31 cellular contexts compared by ENCODE assay signal in the genomic region with DNA sequence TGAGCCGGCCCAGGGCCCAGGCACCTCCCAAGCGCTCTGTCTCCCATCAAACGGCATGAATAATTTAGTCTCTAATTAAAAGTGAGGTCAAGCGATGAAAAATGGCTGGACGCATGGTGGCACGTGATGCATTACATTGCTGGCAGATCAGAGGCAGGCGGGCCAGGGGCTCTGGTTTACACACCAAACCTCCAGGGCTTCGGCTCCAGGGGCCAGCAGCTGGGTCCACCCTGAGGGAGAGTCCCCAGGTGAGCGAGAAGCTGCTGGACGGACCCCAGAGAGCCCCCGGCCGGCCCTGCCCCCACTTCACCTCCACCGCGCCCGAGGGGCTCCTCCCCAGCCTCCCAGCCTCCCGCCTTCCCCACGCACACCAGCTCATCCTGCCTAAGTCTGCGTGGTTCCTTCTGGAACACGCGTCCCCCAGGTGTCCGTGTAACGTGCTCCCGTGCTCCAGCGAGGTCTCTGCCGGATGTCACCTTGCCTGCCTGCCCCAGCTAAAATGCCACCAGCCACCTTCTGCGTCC. TPM values are rescaled to one million over a fixed set of nuclear protein-coding genes. Genes with fewer than 3 reads are reported as not detected.
A peak's percentile ranks its signal among the peaks of the same experiment; 100 is the strongest.
DNase-seq lines count a peak whose midpoint lies in the region; ATAC-seq, FAIRE-seq and TF ChIP-seq lines count a peak whose summit lies in the region.
"Had no signal": no experiment of that assay in that cellular context is flagged by ENCODE, and none has a peak within 500 bp of the region (broad histone marks: within the 10 kb centered on the region; RNA-seq: fewer than 3 reads in every experiment).

No MANE protein-coding gene starts in this region.

- H3K4me3 ChIP-seq in psoas muscle (no peak overlapping the region), ovary (no peak overlapping the region), MM.1S (ENCODE audit: low read length) (no peak overlapping the region)
- H3K4me3 ChIP-seq: BLaER1 treated with 17β-estradiol and CSF1 and Interleukin-3, amounts not matched to agents 10 nM and 100 nM; SJCRH30 had no signal

- peaks cover 0 to 94% (median 10%) of the 10 kb centered on the region in 3 donors for H3K27me3 ChIP-seq in psoas muscle (ENCODE audit: insufficient read depth in 3 of 3, low read length in 2 of 3)
- H3K27me3 ChIP-seq in ovary, result no peaks in the 10 kb centered on the region
- peaks cover 91% of the 10 kb centered on the region for H3K27me3 ChIP-seq in MM.1S (replicated peaks; ENCODE audit: insufficient read depth, low read length)
- H3K27me3 ChIP-seq: SJCRH30 had no signal

- CTCF ChIA-PET in WTC11 (lab: Charles Lee), result interaction anchor here (2.4 kb wide), 1 partner anchor 29 kb away, joined by 8 read pairs; no protein-coding TSS in a partner anchor

- no peaks in the 10 kb centered on the region for H3K4me1 Mint-ChIP-seq in WTC11

- H3K36me3 Mint-ChIP-seq in WTC11, result no peaks in the 10 kb centered on the region
- H3K36me3 Mint-ChIP-seq: CD4-positive, alpha-beta memory T cell had no signal

- H3K9me2 ChIP-seq in MM.1S (replicated peaks; ENCODE audit: insufficient read depth, low read length), result no peaks in the 10 kb centered on the region

- H3K27ac ChIP-seq in psoas muscle, result no peak overlapping the region
- H3K27ac ChIP-seq in ovary, result no peak overlapping the region
- H3K27ac ChIP-seq in MM.1S (ENCODE audit: low read length), result no peak overlapping the region
- H3K27ac ChIP-seq: BLaER1 treated with 17β-estradiol and CSF1 and Interleukin-3, amounts not matched to agents 10 nM and 100 nM; SJCRH30 had no signal

- peak; percentile 58 for FAIRE-seq in HTR-8/SVneo (lab: Jason Lieb, UNC)
- FAIRE-seq: A204.1, GM12892, GM19239 had no signal

- no peak overlapping the region for H3K4me3 Mint-ChIP-seq in WTC11
- H3K4me3 Mint-ChIP-seq: CD4-positive, alpha-beta memory T cell had no signal

- H3K79me2 ChIP-seq in MM.1S (ENCODE audit: low read length), result no peaks in the 10 kb centered on the region

- ATAC-seq in WTC11, result no peak
- ATAC-seq in psoas muscle, result no peak
- ATAC-seq: PC-3, SK-N-SH treated with all-trans-retinoic acid at 6 μM for 48 hours had no signal

- DNase-seq in HTR-8/SVneo (ENCODE audit: insufficient read length, low spot score), result no peak
- DNase-seq in WTC11 (ENCODE audit: low spot score), result peak; percentile 9
- DNase-seq in left kidney (ENCODE audit: low read depth, low spot score), result peak; percentile 68
- peak; percentile 6 to 36 for DNase-seq in psoas muscle
- no peak for DNase-seq in ovary
- no peak for DNase-seq in MM.1S
- DNase-seq in activated CD4-positive, alpha-beta T cell treated with anti-CD3 and anti-CD28 coated beads for 4 hours, result no peak
- DNase-seq in GM19240 (ENCODE audit: insufficient read length, low spot score), result no peak
- DNase-seq: AML-193; CD4-positive, alpha-beta memory T cell; COR-L47; DMS79; Kasumi-1; MV-4-11; NCI-H1105; NCI-H1436 treated with DMSO at 0.1 percent for 48 hours; NCI-H187 treated with DMSO at 0.1 percent for 48 hours; NCI-H2171 treated with DMSO at 0.1 percent for 48 hours; NCI-H345; NCI-H510A treated with DMSO at 0.1 percent for 48 hours; NCI-H748 treated with DMSO at 0.1 percent for 48 hours; NK-92 treated with Interleukin-12 subunit alpha and Interleukin-12 subunit beta, amount 100 ng/mL, for 24 hours; PC-3; SJCRH30 had no signal

- peaks cover 7% of the 10 kb centered on the region for H3K27me3 Mint-ChIP-seq in WTC11 (ENCODE audit: low read depth)

- H3K9me3 ChIP-seq in psoas muscle (no peaks in the 10 kb centered on the region), ovary (no peaks in the 10 kb centered on the region), MM.1S (replicated peaks; ENCODE audit: insufficient read depth, low read length) (no peaks in the 10 kb centered on the region)
- H3K9me3 ChIP-seq: BLaER1 treated with 17β-estradiol and CSF1 and Interleukin-3, amounts not matched to agents 10 nM and 100 nM; SJCRH30 had no signal

- H3K4me2 ChIP-seq in MM.1S (ENCODE audit: low read depth, low read length), result no peak overlapping the region
- H3K4me2 ChIP-seq: BLaER1 treated with 17β-estradiol and CSF1 and Interleukin-3, amounts not matched to agents 10 nM and 100 nM had no signal

- TF ChIP-seq POLR2A in ovary (IDR thresholded peaks at IDR 0.05), result no peak

- H3K4me1 ChIP-seq in psoas muscle (no peaks in the 10 kb centered on the region), ovary (ENCODE audit: insufficient read depth) (no peaks in the 10 kb centered on the region), MM.1S (ENCODE audit: low read length) (no peaks in the 10 kb centered on the region)

- POLR2A ChIA-PET in WTC11 (lab: Charles Lee), result no interaction called here

- H3K27ac Mint-ChIP-seq in WTC11, result no peak overlapping the region
- H3K27ac Mint-ChIP-seq: CD4-positive, alpha-beta memory T cell had no signal

- H4K20me1 ChIP-seq in MM.1S (ENCODE audit: insufficient read depth, low read length), result no peaks in the 10 kb centered on the region

- no peaks in the 10 kb centered on the region for H3F3A ChIP-seq in MM.1S (ENCODE audit: insufficient read depth, low read length)

- TF ChIP-seq CTCF in WTC11 (IDR thresholded peaks at IDR 0.05), result no peak
- TF ChIP-seq CTCF in psoas muscle (IDR thresholded peaks at IDR 0.05), result no peak
- TF ChIP-seq CTCF in ovary (IDR thresholded peaks at IDR 0.05), result no peak
- no peak for TF ChIP-seq CTCF in MM.1S (IDR thresholded peaks at IDR 0.05; ENCODE audit: low read length)

- no peak overlapping the region for H2AFZ ChIP-seq in MM.1S (ENCODE audit: low read length)

- intact Hi-C loops in psoas muscle (cut with DNase I), result no loop called here
- intact Hi-C loops in ovary (cut with DNase I), result no loop called here

- TF ChIP-seq EP300 in ovary (IDR thresholded peaks at IDR 0.05), result no peak

- no peaks in the 10 kb centered on the region for H3K9me3 Mint-ChIP-seq in WTC11
- H3K9me3 Mint-ChIP-seq: CD4-positive, alpha-beta memory T cell had no signal

- H3K36me3 ChIP-seq in psoas muscle (ENCODE audit: insufficient read depth in 1 of 2, low read depth in 1 of 2) (no peaks in the 10 kb centered on the region), ovary (no peaks in the 10 kb centered on the region), MM.1S (replicated peaks; ENCODE audit: insufficient read depth, low read length) (no peaks in the 10 kb centered on the region)
- H3K36me3 ChIP-seq: BLaER1 treated with 17β-estradiol and CSF1 and Interleukin-3, amounts not matched to agents 10 nM and 100 nM; SJCRH30 had no signal

- WGBS in psoas muscle, 3 donors, result 64 to 74% (median 65%) methylated on average over 26 of the region's 26 CpGs
- WGBS in ovary, 3 donors, result 27 to 39% (median 32%) methylated on average over 25 to 26 of the region's 26 CpGs

- H3K9ac ChIP-seq in MM.1S (ENCODE audit: low read length), result no peak overlapping the region
- H3K9ac ChIP-seq: BLaER1 treated with 17β-estradiol and CSF1 and Interleukin-3, amounts not matched to agents 10 nM and 100 nM had no signal

TF ChIP-seq in WTC11, 78 proteins besides CTCF, POLR2A, EP300 and RAD21:
- TF ChIP-seq, protein P1, sequence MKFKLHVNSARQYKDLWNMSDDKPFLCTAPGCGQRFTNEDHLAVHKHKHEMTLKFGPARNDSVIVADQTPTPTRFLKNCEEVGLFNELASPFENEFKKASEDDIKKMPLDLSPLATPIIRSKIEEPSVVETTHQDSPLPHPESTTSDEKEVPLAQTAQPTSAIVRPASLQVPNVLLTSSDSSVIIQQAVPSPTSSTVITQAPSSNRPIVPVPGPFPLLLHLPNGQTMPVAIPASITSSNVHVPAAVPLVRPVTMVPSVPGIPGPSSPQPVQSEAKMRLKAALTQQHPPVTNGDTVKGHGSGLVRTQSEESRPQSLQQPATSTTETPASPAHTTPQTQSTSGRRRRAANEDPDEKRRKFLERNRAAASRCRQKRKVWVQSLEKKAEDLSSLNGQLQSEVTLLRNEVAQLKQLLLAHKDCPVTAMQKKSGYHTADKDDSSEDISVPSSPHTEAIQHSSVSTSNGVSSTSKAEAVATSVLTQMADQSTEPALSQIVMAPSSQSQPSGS (CRISPR knock-in tag; IDR thresholded peaks at IDR 0.05; ENCODE audit: borderline replicate concordance, low read depth), result no peak
- no peak for TF ChIP-seq SMAD3 (CRISPR knock-in tag; IDR thresholded peaks at IDR 0.05; ENCODE audit: borderline replicate concordance)

RNA-seq across cellular contexts. Expression of a gene that starts 23.2 kb away (rescaled TPM):
- total RNA-seq in WTC11 (2021) (not detected in 3 replicates), psoas muscle (not detected), ovary (not detected)
- polyA plus RNA-seq in psoas muscle (not detected), ovary (not detected)
- total RNA-seq: CD4-positive, alpha-beta memory T cell; H4; M059J; PC-3 had no signal
- polyA plus RNA-seq: CD4-positive, alpha-beta memory T cell had no signal

Comparison
In these comparisons a context has a peak if more than half of its experiments do, and no peak if none do; other contexts are left out.
1. DNase-seq: peak in WTC11 (single experiment), left kidney (single experiment) and psoas muscle (2 of 2); none in HTR-8/SVneo (single experiment), ovary (0 of 5), MM.1S (single experiment), activated CD4-positive, alpha-beta T cell treated with anti-CD3 and anti-CD28 coated beads for 4 hours (0 of 2) and GM19240 (single experiment).